Comparison of ENCODE assay signal across 1 cellular context in the genomic region with DNA sequence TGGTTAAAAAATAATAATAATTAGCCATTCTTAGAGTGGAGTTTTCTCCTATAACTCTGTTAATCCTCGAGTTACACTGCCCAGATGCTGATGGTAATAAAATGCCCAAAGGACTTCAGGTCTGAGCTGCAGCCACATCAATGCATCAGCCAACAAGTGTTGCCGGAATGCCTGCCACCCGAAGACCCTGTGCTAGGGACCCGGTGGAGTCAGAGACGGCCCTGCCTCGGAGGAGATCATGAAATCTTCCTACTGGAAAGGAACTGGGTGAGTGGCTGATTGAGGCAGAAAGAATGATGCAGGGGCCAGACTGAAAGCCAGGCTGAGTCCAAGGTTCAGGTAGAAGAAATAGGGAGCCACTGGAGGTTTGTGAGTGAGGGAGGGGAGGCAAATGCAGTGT.
TF ChIP-seq lines count a peak whose summit lies in the region.

No MANE protein-coding gene starts in this region.

TF ChIP-seq in WTC11, 78 proteins besides CTCF, POLR2A, EP300 and RAD21:
- TF ChIP-seq, protein P1, sequence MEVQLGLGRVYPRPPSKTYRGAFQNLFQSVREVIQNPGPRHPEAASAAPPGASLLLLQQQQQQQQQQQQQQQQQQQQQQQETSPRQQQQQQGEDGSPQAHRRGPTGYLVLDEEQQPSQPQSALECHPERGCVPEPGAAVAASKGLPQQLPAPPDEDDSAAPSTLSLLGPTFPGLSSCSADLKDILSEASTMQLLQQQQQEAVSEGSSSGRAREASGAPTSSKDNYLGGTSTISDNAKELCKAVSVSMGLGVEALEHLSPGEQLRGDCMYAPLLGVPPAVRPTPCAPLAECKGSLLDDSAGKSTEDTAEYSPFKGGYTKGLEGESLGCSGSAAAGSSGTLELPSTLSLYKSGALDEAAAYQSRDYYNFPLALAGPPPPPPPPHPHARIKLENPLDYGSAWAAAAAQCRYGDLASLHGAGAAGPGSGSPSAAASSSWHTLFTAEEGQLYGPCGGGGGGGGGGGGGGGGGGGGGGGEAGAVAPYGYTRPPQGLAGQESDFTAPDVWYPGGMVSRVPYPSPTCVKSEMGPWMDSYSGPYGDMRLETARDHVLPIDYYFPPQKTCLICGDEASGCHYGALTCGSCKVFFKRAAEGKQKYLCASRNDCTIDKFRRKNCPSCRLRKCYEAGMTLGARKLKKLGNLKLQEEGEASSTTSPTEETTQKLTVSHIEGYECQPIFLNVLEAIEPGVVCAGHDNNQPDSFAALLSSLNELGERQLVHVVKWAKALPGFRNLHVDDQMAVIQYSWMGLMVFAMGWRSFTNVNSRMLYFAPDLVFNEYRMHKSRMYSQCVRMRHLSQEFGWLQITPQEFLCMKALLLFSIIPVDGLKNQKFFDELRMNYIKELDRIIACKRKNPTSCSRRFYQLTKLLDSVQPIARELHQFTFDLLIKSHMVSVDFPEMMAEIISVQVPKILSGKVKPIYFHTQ (CRISPR knock-in tag; IDR thresholded peaks at IDR 0.05), result no peak
- TF ChIP-seq IRF1 (CRISPR knock-in tag; IDR thresholded peaks at IDR 0.05), result no peak
- TF ChIP-seq ZNF423 (CRISPR knock-in tag; IDR thresholded peaks at IDR 0.05), result no peak
- TF ChIP-seq KAT7 (CRISPR knock-in tag; IDR thresholded peaks at IDR 0.05; ENCODE audit: borderline replicate concordance), result no peak
- no peak for TF ChIP-seq ZNF263 (CRISPR knock-in tag; IDR thresholded peaks at IDR 0.05; ENCODE audit: low read depth)
- no peak for TF ChIP-seq JUN (CRISPR knock-in tag; IDR thresholded peaks at IDR 0.05)
- no peak for TF ChIP-seq GTF2I (CRISPR knock-in tag; conservative IDR thresholded peaks at IDR 0.05)
- TF ChIP-seq NR1H2 (CRISPR knock-in tag; IDR thresholded peaks at IDR 0.05), result no peak
- TF ChIP-seq ZNF219 (CRISPR knock-in tag; IDR thresholded peaks at IDR 0.05; ENCODE audit: borderline replicate concordance), result no peak
- no peak for TF ChIP-seq ZNF232 (CRISPR knock-in tag; IDR thresholded peaks at IDR 0.05)
- TF ChIP-seq NFATC4 (CRISPR knock-in tag; IDR thresholded peaks at IDR 0.05), result no peak
- TF ChIP-seq CDX4 (CRISPR knock-in tag; IDR thresholded peaks at IDR 0.05; ENCODE audit: borderline replicate concordance), result no peak
- TF ChIP-seq TEAD1 (CRISPR knock-in tag; IDR thresholded peaks at IDR 0.05), result no peak
- TF ChIP-seq ZNF416 (CRISPR knock-in tag; IDR thresholded peaks at IDR 0.05), result no peak
- no peak for TF ChIP-seq FOXP4 (CRISPR knock-in tag; IDR thresholded peaks at IDR 0.05)
- TF ChIP-seq USF2 (CRISPR knock-in tag; IDR thresholded peaks at IDR 0.05), result no peak
- TF ChIP-seq ZNF396 (CRISPR knock-in tag; IDR thresholded peaks at IDR 0.05; ENCODE audit: borderline replicate concordance), result no peak
